1 cellular context compared by ENCODE assay signal in genomic region chr6:24631671-24632070, GRCh38.
TF ChIP-seq lines count a peak whose summit lies in the region.

No MANE protein-coding gene starts in this region.

TF ChIP-seq in GM23338, 12 proteins besides CTCF, POLR2A, EP300 and RAD21 (continued from another document):
- TF ChIP-seq, protein P1, sequence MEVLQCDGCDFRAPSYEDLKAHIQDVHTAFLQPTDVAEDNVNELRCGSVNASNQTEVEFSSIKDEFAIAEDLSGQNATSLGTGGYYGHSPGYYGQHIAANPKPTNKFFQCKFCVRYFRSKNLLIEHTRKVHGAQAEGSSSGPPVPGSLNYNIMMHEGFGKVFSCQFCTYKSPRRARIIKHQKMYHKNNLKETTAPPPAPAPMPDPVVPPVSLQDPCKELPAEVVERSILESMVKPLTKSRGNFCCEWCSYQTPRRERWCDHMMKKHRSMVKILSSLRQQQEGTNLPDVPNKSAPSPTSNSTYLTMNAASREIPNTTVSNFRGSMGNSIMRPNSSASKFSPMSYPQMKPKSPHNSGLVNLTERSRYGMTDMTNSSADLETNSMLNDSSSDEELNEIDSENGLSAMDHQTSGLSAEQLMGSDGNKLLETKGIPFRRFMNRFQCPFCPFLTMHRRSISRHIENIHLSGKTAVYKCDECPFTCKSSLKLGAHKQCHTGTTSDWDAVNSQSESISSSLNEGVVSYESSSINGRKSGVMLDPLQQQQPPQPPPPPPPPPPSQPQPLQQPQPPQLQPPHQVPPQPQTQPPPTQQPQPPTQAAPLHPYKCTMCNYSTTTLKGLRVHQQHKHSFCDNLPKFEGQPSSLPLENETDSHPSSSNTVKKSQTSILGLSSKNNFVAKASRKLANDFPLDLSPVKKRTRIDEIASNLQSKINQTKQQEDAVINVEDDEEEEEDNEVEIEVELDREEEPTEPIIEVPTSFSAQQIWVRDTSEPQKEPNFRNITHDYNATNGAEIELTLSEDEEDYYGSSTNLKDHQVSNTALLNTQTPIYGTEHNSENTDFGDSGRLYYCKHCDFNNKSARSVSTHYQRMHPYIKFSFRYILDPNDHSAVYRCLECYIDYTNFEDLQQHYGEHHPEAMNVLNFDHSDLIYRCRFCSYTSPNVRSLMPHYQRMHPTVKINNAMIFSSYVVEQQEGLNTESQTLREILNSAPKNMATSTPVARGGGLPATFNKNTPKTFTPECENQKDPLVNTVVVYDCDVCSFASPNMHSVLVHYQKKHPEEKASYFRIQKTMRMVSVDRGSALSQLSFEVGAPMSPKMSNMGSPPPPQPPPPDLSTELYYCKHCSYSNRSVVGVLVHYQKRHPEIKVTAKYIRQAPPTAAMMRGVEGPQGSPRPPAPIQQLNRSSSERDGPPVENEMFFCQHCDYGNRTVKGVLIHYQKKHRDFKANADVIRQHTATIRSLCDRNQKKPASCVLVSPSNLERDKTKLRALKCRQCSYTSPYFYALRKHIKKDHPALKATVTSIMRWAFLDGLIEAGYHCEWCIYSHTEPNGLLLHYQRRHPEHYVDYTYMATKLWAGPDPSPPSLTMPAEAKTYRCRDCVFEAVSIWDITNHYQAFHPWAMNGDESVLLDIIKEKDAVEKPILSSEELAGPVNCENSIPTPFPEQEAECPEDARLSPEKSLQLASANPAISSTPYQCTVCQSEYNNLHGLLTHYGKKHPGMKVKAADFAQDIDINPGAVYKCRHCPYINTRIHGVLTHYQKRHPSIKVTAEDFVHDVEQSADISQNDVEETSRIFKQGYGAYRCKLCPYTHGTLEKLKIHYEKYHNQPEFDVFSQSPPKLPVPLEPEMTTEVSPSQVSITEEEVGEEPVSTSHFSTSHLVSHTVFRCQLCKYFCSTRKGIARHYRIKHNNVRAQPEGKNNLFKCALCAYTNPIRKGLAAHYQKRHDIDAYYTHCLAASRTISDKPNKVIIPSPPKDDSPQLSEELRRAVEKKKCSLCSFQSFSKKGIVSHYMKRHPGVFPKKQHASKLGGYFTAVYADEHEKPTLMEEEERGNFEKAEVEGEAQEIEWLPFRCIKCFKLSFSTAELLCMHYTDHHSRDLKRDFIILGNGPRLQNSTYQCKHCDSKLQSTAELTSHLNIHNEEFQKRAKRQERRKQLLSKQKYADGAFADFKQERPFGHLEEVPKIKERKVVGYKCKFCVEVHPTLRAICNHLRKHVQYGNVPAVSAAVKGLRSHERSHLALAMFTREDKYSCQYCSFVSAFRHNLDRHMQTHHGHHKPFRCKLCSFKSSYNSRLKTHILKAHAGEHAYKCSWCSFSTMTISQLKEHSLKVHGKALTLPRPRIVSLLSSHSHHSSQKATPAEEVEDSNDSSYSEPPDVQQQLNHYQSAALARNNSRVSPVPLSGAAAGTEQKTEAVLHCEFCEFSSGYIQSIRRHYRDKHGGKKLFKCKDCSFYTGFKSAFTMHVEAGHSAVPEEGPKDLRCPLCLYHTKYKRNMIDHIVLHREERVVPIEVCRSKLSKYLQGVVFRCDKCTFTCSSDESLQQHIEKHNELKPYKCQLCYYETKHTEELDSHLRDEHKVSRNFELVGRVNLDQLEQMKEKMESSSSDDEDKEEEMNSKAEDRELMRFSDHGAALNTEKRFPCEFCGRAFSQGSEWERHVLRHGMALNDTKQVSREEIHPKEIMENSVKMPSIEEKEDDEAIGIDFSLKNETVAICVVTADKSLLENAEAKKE (CRISPR knock-in tag; IDR thresholded peaks at IDR 0.05) = no peak
